ENCODE assay signal across 9 cellular contexts in the genomic region with DNA sequence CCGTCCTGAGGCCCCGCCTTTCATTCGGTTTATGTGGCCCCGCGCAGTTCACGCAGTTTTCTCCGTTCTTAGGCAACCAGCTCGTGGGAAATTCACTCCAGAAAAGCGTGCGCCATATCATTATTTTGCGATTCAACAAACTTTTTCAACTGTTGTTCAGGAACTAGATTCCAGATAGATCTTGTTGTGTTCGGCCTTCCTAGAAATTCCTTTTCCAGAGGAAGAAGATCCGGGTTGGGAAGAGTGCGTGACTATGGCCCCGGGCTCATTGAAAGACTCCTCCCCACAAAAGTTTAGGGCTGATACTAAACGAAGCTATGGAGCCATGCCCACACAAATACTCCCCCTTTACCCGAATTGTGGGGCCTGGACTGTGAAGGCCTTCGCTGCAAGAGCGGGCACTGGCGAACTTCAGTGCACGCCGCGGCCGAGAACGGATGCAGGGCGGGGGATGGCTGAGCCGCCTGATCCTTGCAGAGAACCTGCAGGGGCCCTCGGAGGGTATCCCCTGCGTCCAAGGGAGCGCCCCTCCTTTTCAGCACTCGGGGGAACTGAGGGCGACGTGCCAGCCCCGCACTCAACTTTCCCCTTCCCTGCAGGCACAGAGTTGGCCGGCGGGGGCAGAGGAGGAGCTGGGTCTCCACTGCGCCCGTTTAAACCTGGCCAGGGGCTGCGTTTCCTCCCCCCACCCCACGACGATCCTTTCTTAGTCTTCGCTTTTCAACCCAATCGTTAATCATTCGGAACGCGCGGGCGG. TPM values are rescaled to one million over a fixed set of nuclear protein-coding genes. Genes with fewer than 3 reads are reported as not detected.
DNase-seq lines count a peak whose midpoint lies in the region; ATAC-seq and TF ChIP-seq lines count a peak whose summit lies in the region.
"Had no signal": no experiment of that assay in that cellular context is flagged by ENCODE, and none has a peak within 500 bp of the region (broad histone marks: within the 10 kb centered on the region; RNA-seq: fewer than 3 reads in every experiment).

No MANE protein-coding gene starts in this region.

- ATAC-seq in HG02623 (IDR thresholded peaks at IDR 0.05; ENCODE audit: unreplicated experiment): no peak

- H3K27me3 Mint-ChIP-seq in glutamatergic neuron (ENCODE audit: unreplicated experiment): peaks cover 30% of the 10 kb centered on the region

- H3K9me3 ChIP-seq in adrenal gland (replicated peaks in 1 of 3): no peaks in the 10 kb centered on the region

- DNase-seq in ELF-1 (ENCODE audit: low read depth, low spot score): peak; percentile 48
- peak; percentile 17 for DNase-seq in KBM-7
- DNase-seq in glutamatergic neuron: peak; percentile 52
- peak; percentile 89 for DNase-seq in retina
- DNase-seq in kidney tubule cell (ENCODE audit: low spot score): no peak
- no peak for DNase-seq in adrenal gland
- DNase-seq: NCI-H1048 had no signal

- peak overlapping the region; percentile 48 for H3K27ac Mint-ChIP-seq in glutamatergic neuron (ENCODE audit: unreplicated experiment)

- H3K4me3 ChIP-seq in adrenal gland: peak overlapping the region in 1 of 4 donors; percentile 29

- peaks cover 0 to 3% of the 10 kb centered on the region in 2 donors for H3K4me1 ChIP-seq in adrenal gland (replicated peaks in 1 of 2)

- H3K9me3 Mint-ChIP-seq in glutamatergic neuron (ENCODE audit: unreplicated experiment): peaks cover 19% of the 10 kb centered on the region

- H3K4me3 Mint-ChIP-seq in glutamatergic neuron (ENCODE audit: unreplicated experiment): peak overlapping the region; percentile 70

- H3K36me3 Mint-ChIP-seq in glutamatergic neuron (ENCODE audit: unreplicated experiment): no peaks in the 10 kb centered on the region

- intact Hi-C loops in adrenal gland (cut with DNase I): no loop called here

- no peak overlapping the region for H3K27ac ChIP-seq in adrenal gland

- H3K36me3 ChIP-seq in adrenal gland (replicated peaks in 1 of 2): no peaks in the 10 kb centered on the region

- TF ChIP-seq POLR2A in adrenal gland (IDR thresholded peaks at IDR 0.05): no peak

- peaks cover 79% of the 10 kb centered on the region for H3K27me3 ChIP-seq in adrenal gland

- in situ Hi-C loops in KBM-7 (cut with MboI; ENCODE audit: low pct_unique_long_range_greater_than_20kb, low sequenced_read_pairs): no loop called here

- 4 to 9% (median 5%) methylated on average over 23 to 48 of the region's 48 CpGs for WGBS in adrenal gland, 4 donors

- peak; percentile 35 for TF ChIP-seq CTCF in glutamatergic neuron (IDR thresholded peaks at IDR 0.05; ENCODE audit: partially characterized antibody, unreplicated experiment)
- no peak for TF ChIP-seq CTCF in adrenal gland (IDR thresholded peaks at IDR 0.05)

- peaks cover 14% of the 10 kb centered on the region for H3K4me1 Mint-ChIP-seq in glutamatergic neuron (ENCODE audit: low read depth, unreplicated experiment)

RNA-seq across cellular contexts. Expression of a gene that starts 0.9 kb away (rescaled TPM):
- total RNA-seq in glutamatergic neuron (ENCODE audit: unreplicated experiment) (0.76 TPM), adrenal gland (not detected)
- polyA plus RNA-seq in adrenal gland: not detected
- total RNA-seq: dermis microvascular lymphatic vessel endothelial cell had no signal

Comparison
In these comparisons a context has a peak if more than half of its experiments do, and no peak if none do; other contexts are left out.
1. DNase-seq: peak in ELF-1 (single experiment), KBM-7 (single experiment), glutamatergic neuron (single experiment) and retina (single experiment); none in kidney tubule cell (single experiment) and adrenal gland (0 of 7).